In genomic region chr1:153661111-153661708, GRCh38 we compare ENCODE assay signal across 11 cellular contexts. TPM values are rescaled to one million over a fixed set of nuclear protein-coding genes. Genes with fewer than 3 reads are reported as not detected.
DNase-seq lines count a peak whose midpoint lies in the region; ATAC-seq and TF ChIP-seq lines count a peak whose summit lies in the region.
"Had no signal": no experiment of that assay in that cellular context is flagged by ENCODE, and none has a peak within 500 bp of the region (broad histone marks: within the 10 kb centered on the region; RNA-seq: fewer than 3 reads in every experiment).

No MANE protein-coding gene starts in this region.

- peak overlapping the region; percentile 51 for H3K4me3 Mint-ChIP-seq in CD4-positive, alpha-beta T cell
- peak overlapping the region; percentile 17 for H3K4me3 Mint-ChIP-seq in activated T-helper 2 cell treated with anti-CD3 and anti-CD28 coated beads, Interferon-gamma antibody, Interleukin-2, Interleukin-4, amounts not matched to agents 10 μg/mL and 5 μg/mL and 100 μg/mL, durations not matched to agents 14 hours and 24 hours and 36 hours (ENCODE audit: low read depth)
- H3K4me3 Mint-ChIP-seq in mesothelial cell of epicardium = peak overlapping the region; percentile 24
- H3K4me3 Mint-ChIP-seq: activated naive CD4-positive, alpha-beta T cell treated with anti-CD3 and anti-CD28 coated beads for 36 hours had no signal

- POLR2A ChIA-PET in CD4-positive, alpha-beta T cell (lab: Charles Lee) = interaction anchor here (0.6 to 5.0 kb wide), 3 partner anchors 11 to 43 kb away, joined by 3 to 61 read pairs (median 4); partner anchors contain the start of gene CHTOP

- ATAC-seq in CD4-positive, alpha-beta T cell (ENCODE audit: poor library complexity) = no peak
- ATAC-seq in GM18505 (IDR thresholded peaks at IDR 0.05; ENCODE audit: unreplicated experiment) (no peak), HG03139 (IDR thresholded peaks at IDR 0.05; ENCODE audit: unreplicated experiment) (no peak)

- intact Hi-C loops in CD4-positive, alpha-beta T cell (cut with DNase I, micrococcal nuclease) = no loop called here
- intact Hi-C loops in activated T-helper 2 cell treated with anti-CD3 and anti-CD28 coated beads, Interferon-gamma antibody, Interleukin-2, Interleukin-4, amounts not matched to agents 10 μg/mL and 5 μg/mL and 100 μg/mL, durations not matched to agents 14 hours and 24 hours and 36 hours (cut with micrococcal nuclease) = no loop called here

- no peaks in the 10 kb centered on the region for H3K27me3 ChIP-seq in CD4-positive, alpha-beta T cell (ENCODE audit: control insufficient read depth, insufficient read depth, low read length)

- no peak for TF ChIP-seq CTCF in CD4-positive, alpha-beta T cell (IDR thresholded peaks at IDR 0.05)
- no peak for TF ChIP-seq CTCF in mesothelial cell of epicardium (IDR thresholded peaks at IDR 0.05; ENCODE audit: unreplicated experiment)

- peaks cover 16% of the 10 kb centered on the region for H3K4me1 Mint-ChIP-seq in CD4-positive, alpha-beta T cell (ENCODE audit: low read depth)
- peaks cover 12% of the 10 kb centered on the region for H3K4me1 Mint-ChIP-seq in activated T-helper 2 cell treated with anti-CD3 and anti-CD28 coated beads, Interferon-gamma antibody, Interleukin-2, Interleukin-4, amounts not matched to agents 10 μg/mL and 5 μg/mL and 100 μg/mL, durations not matched to agents 14 hours and 24 hours and 36 hours (ENCODE audit: low read depth)
- peaks cover 11% of the 10 kb centered on the region for H3K4me1 Mint-ChIP-seq in mesothelial cell of epicardium

- no peak overlapping the region for H3K27ac ChIP-seq in CD4-positive, alpha-beta T cell (ENCODE audit: low read depth, low read length)
- H3K27ac ChIP-seq: skin epidermis had no signal

- no peaks in the 10 kb centered on the region for H3K27me3 Mint-ChIP-seq in CD4-positive, alpha-beta T cell
- no peaks in the 10 kb centered on the region for H3K27me3 Mint-ChIP-seq in activated T-helper 2 cell treated with anti-CD3 and anti-CD28 coated beads, Interferon-gamma antibody, Interleukin-2, Interleukin-4, amounts not matched to agents 10 μg/mL and 5 μg/mL and 100 μg/mL, durations not matched to agents 14 hours and 24 hours and 36 hours (ENCODE audit: low read depth)
- no peaks in the 10 kb centered on the region for H3K27me3 Mint-ChIP-seq in mesothelial cell of epicardium (ENCODE audit: low read depth)

- CTCF ChIA-PET in CD4-positive, alpha-beta T cell (lab: Charles Lee) = no interaction called here

- H3K9me3 Mint-ChIP-seq in CD4-positive, alpha-beta T cell = no peaks in the 10 kb centered on the region
- no peaks in the 10 kb centered on the region for H3K9me3 Mint-ChIP-seq in activated T-helper 2 cell treated with anti-CD3 and anti-CD28 coated beads, Interferon-gamma antibody, Interleukin-2, Interleukin-4, amounts not matched to agents 10 μg/mL and 5 μg/mL and 100 μg/mL, durations not matched to agents 14 hours and 24 hours and 36 hours
- H3K9me3 Mint-ChIP-seq in mesothelial cell of epicardium = no peaks in the 10 kb centered on the region
- H3K9me3 Mint-ChIP-seq: activated naive CD4-positive, alpha-beta T cell treated with anti-CD3 and anti-CD28 coated beads for 36 hours had no signal

- peak; percentile 22 for TF ChIP-seq POLR2A in GM18505 (IDR thresholded peaks at IDR 0.05; ENCODE audit: borderline replicate concordance, extremely low read depth, insufficient read depth, insufficient read length)

- H3K36me3 Mint-ChIP-seq in CD4-positive, alpha-beta T cell (ENCODE audit: low read depth) = peaks cover 66% of the 10 kb centered on the region
- peaks cover 50% of the 10 kb centered on the region for H3K36me3 Mint-ChIP-seq in activated T-helper 2 cell treated with anti-CD3 and anti-CD28 coated beads, Interferon-gamma antibody, Interleukin-2, Interleukin-4, amounts not matched to agents 10 μg/mL and 5 μg/mL and 100 μg/mL, durations not matched to agents 14 hours and 24 hours and 36 hours (ENCODE audit: low read depth)
- H3K36me3 Mint-ChIP-seq in mesothelial cell of epicardium = peaks cover 24% of the 10 kb centered on the region

- no peaks in the 10 kb centered on the region for H3K9me3 ChIP-seq in CD4-positive, alpha-beta T cell (ENCODE audit: control insufficient read depth, low read length)

- no peak for DNase-seq in CD4-positive, alpha-beta T cell
- no peak for DNase-seq in activated T-helper 2 cell treated with anti-CD3 and anti-CD28 coated beads, Interferon-gamma antibody, Interleukin-2, Interleukin-4, amounts not matched to agents 10 μg/mL and 5 μg/mL and 100 μg/mL, durations not matched to agents 14 hours and 24 hours and 36 hours (ENCODE audit: low spot score)
- DNase-seq in mesothelial cell of epicardium (ENCODE audit: low spot score in 2 of 2, unreplicated experiment in 2 of 2) (no peak), COLO829 (ENCODE audit: low spot score) (no peak), activated gamma-delta T cell (lab: John Stamatoyannopoulos, UW) (no peak), NCI-H2227 (lab: John Stamatoyannopoulos, UW; ENCODE audit: unreplicated experiment) (no peak)
- DNase-seq: activated naive CD4-positive, alpha-beta T cell treated with anti-CD3 and anti-CD28 coated beads for 36 hours; DMS79 treated with DMSO at 0.1 percent for 48 hours had no signal

- peak overlapping the region; percentile 65 for H3K27ac Mint-ChIP-seq in CD4-positive, alpha-beta T cell
- H3K27ac Mint-ChIP-seq in activated T-helper 2 cell treated with anti-CD3 and anti-CD28 coated beads, Interferon-gamma antibody, Interleukin-2, Interleukin-4, amounts not matched to agents 10 μg/mL and 5 μg/mL and 100 μg/mL, durations not matched to agents 14 hours and 24 hours and 36 hours = no peak overlapping the region
- H3K27ac Mint-ChIP-seq in mesothelial cell of epicardium = peak overlapping the region; percentile 78
- H3K27ac Mint-ChIP-seq: activated naive CD4-positive, alpha-beta T cell treated with anti-CD3 and anti-CD28 coated beads for 36 hours had no signal

RNA-seq across cellular contexts. Expression of gene SNAPIN, which starts 2.7 kb away (rescaled TPM):
- total RNA-seq in CD4-positive, alpha-beta T cell = 1 to 10 TPM; 7.2 to 7.3 TPM
- 32.8 and 33.1 TPM in 2 replicates for total RNA-seq in activated T-helper 2 cell treated with anti-CD3 and anti-CD28 coated beads, Interferon-gamma antibody, Interleukin-2, Interleukin-4, amounts not matched to agents 10 μg/mL and 5 μg/mL and 100 μg/mL, durations not matched to agents 14 hours and 24 hours and 36 hours
- total RNA-seq in mesothelial cell of epicardium = 33.8 to 37.5 TPM (median 34.6 TPM) in 3 replicates

RNA-seq across cellular contexts. Expression of gene ILF2, which starts 9.6 kb away (rescaled TPM):
- 100 to 1,000 TPM; 140 to 147 TPM for total RNA-seq in CD4-positive, alpha-beta T cell
- total RNA-seq in activated T-helper 2 cell treated with anti-CD3 and anti-CD28 coated beads, Interferon-gamma antibody, Interleukin-2, Interleukin-4, amounts not matched to agents 10 μg/mL and 5 μg/mL and 100 μg/mL, durations not matched to agents 14 hours and 24 hours and 36 hours = 352 and 358 TPM in 2 replicates
- 204 to 212 TPM (median 207 TPM) in 3 replicates for total RNA-seq in mesothelial cell of epicardium

RNA-seq across cellular contexts. Expression of gene NPR1, which starts 17.3 kb away (rescaled TPM):
- total RNA-seq in CD4-positive, alpha-beta T cell = not detected
- not detected in 2 replicates for total RNA-seq in activated T-helper 2 cell treated with anti-CD3 and anti-CD28 coated beads, Interferon-gamma antibody, Interleukin-2, Interleukin-4, amounts not matched to agents 10 μg/mL and 5 μg/mL and 100 μg/mL, durations not matched to agents 14 hours and 24 hours and 36 hours
- 5.8 to 6.6 TPM (median 5.9 TPM) in 3 replicates for total RNA-seq in mesothelial cell of epicardium

RNA-seq across cellular contexts. Expression of gene CHTOP, which starts 27.3 kb away (rescaled TPM):
- total RNA-seq in CD4-positive, alpha-beta T cell = 100 to 1,000 TPM in 1 of 2 experiments, 10 to 100 TPM in 1; 97.1 to 102 TPM
- 94.6 and 98.7 TPM in 2 replicates for total RNA-seq in activated T-helper 2 cell treated with anti-CD3 and anti-CD28 coated beads, Interferon-gamma antibody, Interleukin-2, Interleukin-4, amounts not matched to agents 10 μg/mL and 5 μg/mL and 100 μg/mL, durations not matched to agents 14 hours and 24 hours and 36 hours
- 108 to 114 TPM (median 111 TPM) in 3 replicates for total RNA-seq in mesothelial cell of epicardium

RNA-seq across cellular contexts. Expression of gene S100A1, which starts 33.0 kb away (rescaled TPM):
- not detected for total RNA-seq in CD4-positive, alpha-beta T cell
- not detected in 2 replicates for total RNA-seq in activated T-helper 2 cell treated with anti-CD3 and anti-CD28 coated beads, Interferon-gamma antibody, Interleukin-2, Interleukin-4, amounts not matched to agents 10 μg/mL and 5 μg/mL and 100 μg/mL, durations not matched to agents 14 hours and 24 hours and 36 hours
- 0.58 to 0.59 TPM in 2 of 3 replicates, not detected in the other for total RNA-seq in mesothelial cell of epicardium
- total RNA-seq: activated naive CD4-positive, alpha-beta T cell treated with anti-CD3 and anti-CD28 coated beads for 36 hours had no signal
